Comparison of ENCODE assay signal across 25 cellular contexts in the genomic region with DNA sequence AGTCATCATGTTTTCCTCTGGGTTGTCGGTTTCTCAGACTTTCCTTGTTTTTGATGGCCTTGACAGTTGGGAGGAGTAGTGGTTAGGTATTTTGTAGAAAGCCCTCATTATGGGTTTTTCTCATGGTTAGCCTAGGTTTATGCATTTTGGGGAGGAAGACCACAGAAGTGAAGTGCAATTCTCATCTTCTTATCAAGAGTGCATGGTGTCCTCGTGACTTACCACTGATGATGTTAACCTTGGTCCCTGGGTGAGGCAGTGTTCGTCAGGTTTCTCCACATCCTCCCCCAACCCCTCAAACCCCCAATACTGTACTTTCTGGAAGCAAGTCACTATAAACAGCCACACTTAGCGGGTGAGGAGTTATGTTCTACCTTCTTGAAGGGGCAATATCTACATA. TPM values are rescaled to one million over a fixed set of nuclear protein-coding genes. Genes with fewer than 3 reads are reported as not detected.
DNase-seq lines count a peak whose midpoint lies in the region; ATAC-seq, FAIRE-seq and TF ChIP-seq lines count a peak whose summit lies in the region.
"Had no signal": no experiment of that assay in that cellular context is flagged by ENCODE, and none has a peak within 500 bp of the region (broad histone marks: within the 10 kb centered on the region; RNA-seq: fewer than 3 reads in every experiment).

No MANE protein-coding gene starts in this region.

- H3K4me2 ChIP-seq in PC-3 (ENCODE audit: low read length) = no peak overlapping the region

- peaks cover 4% of the 10 kb centered on the region for H3K4me1 ChIP-seq in CD8-positive, alpha-beta memory T cell (ENCODE audit: insufficient read depth, low read length)
- H3K4me1 ChIP-seq in PC-3 (ENCODE audit: insufficient read depth, low read length) (peaks cover 7% of the 10 kb centered on the region; the same call in 1 of the 2 replicates), small intestine (ENCODE audit: control insufficient read depth in 2 of 2, insufficient read depth in 1 of 2, low read depth in 1 of 2, low read length in 1 of 2) (no peaks in the 10 kb centered on the region)
- H3K4me1 ChIP-seq: psoas muscle, testis had no signal

- H3F3A ChIP-seq in PC-3 (ENCODE audit: low read length, unreplicated experiment) = no peaks in the 10 kb centered on the region

- no peaks in the 10 kb centered on the region for H3K9me3 Mint-ChIP-seq in CD8-positive, alpha-beta memory T cell
- H3K9me3 Mint-ChIP-seq in activated naive CD8-positive, alpha-beta T cell treated with anti-CD3 and anti-CD28 coated beads, Interleukin-2, amount 50 U/mL, for 24 hours = no peaks in the 10 kb centered on the region
- H3K9me3 Mint-ChIP-seq: activated T-cell treated with anti-CD3 and anti-CD28 coated beads, Interleukin-2, amount 50 U/mL, for 4 hours; H9 had no signal

- H3K9ac ChIP-seq in PC-3 (ENCODE audit: low read length) = no peak overlapping the region

- ATAC-seq in PC-3 (no peak), HG02884 (IDR thresholded peaks at IDR 0.05; ENCODE audit: unreplicated experiment) (no peak)
- peak; percentile 84 for ATAC-seq in activated naive CD8-positive, alpha-beta T cell treated with anti-CD3 and anti-CD28 coated beads, Interleukin-2, amount 50 U/mL, for 24 hours
- ATAC-seq: heart left ventricle, left cardiac atrium, psoas muscle had no signal

- H4K20me1 ChIP-seq in PC-3 (ENCODE audit: low read length) = peaks cover 11% of the 10 kb centered on the region; the same call in 1 of the 2 replicates

- H3K4me3 ChIP-seq in CD8-positive, alpha-beta memory T cell (ENCODE audit: low read length) = no peak overlapping the region
- no peak overlapping the region for H3K4me3 ChIP-seq in PC-3 (ENCODE audit: low read length)
- H3K4me3 ChIP-seq in small intestine (ENCODE audit: low read depth in 1 of 2, low read length in 2 of 2) = no peak overlapping the region
- no peak overlapping the region for H3K4me3 ChIP-seq in H7 (ENCODE audit: insufficient read depth, low read depth, low read length)
- H3K4me3 ChIP-seq: heart left ventricle, psoas muscle, testis had no signal

- H3K9me2 ChIP-seq in PC-3 (replicated peaks; ENCODE audit: low read length) = no peaks in the 10 kb centered on the region

- H3K27ac Mint-ChIP-seq in CD8-positive, alpha-beta memory T cell = peak overlapping the region in 7 of 8 donors; percentile 13 to 88 (median 56)
- H3K27ac Mint-ChIP-seq in activated naive CD8-positive, alpha-beta T cell treated with anti-CD3 and anti-CD28 coated beads, Interleukin-2, amount 50 U/mL, for 24 hours = peak overlapping the region; percentile 65

- H3K4me3 Mint-ChIP-seq in CD8-positive, alpha-beta memory T cell = peak overlapping the region in 2 of 7 donors; percentile 22 to 47
- peak overlapping the region; percentile 4 for H3K4me3 Mint-ChIP-seq in activated naive CD8-positive, alpha-beta T cell treated with anti-CD3 and anti-CD28 coated beads, Interleukin-2, amount 50 U/mL, for 24 hours
- H3K4me3 Mint-ChIP-seq: activated T-cell treated with anti-CD3 and anti-CD28 coated beads, Interleukin-2, amount 50 U/mL, for 4 hours; H9 had no signal

- intact Hi-C loops in PC-3 (cut with micrococcal nuclease) = no loop called here

- WGBS in small intestine, 3 donors = 74 to 76% (median 75%) methylated on average over 4 of the region's 4 CpGs

- CTCF ChIA-PET in CD8-positive, alpha-beta memory T cell (lab: Charles Lee) = no interaction called here
- CTCF ChIA-PET in PC-3 (lab: Charles Lee) = no interaction called here

- H3K27ac ChIP-seq in CD8-positive, alpha-beta memory T cell (ENCODE audit: low read depth, low read length) = no peak overlapping the region
- no peak overlapping the region for H3K27ac ChIP-seq in PC-3 (ENCODE audit: low read length)
- H3K27ac ChIP-seq in small intestine (ENCODE audit: low read depth in 1 of 2, low read length in 1 of 2) = no peak overlapping the region
- H3K27ac ChIP-seq: C4-2B, epithelial cell of prostate, heart left ventricle, psoas muscle, RWPE1, testis, WERI-Rb-1 had no signal

- peaks cover 4 to 39% (median 7%) of the 10 kb centered on the region in 3 donors for H3K36me3 Mint-ChIP-seq in CD8-positive, alpha-beta memory T cell
- peaks cover 20% of the 10 kb centered on the region for H3K36me3 Mint-ChIP-seq in activated naive CD8-positive, alpha-beta T cell treated with anti-CD3 and anti-CD28 coated beads, Interleukin-2, amount 50 U/mL, for 24 hours (ENCODE audit: low read depth)

- no peak for FAIRE-seq in small intestine (lab: Jason Lieb, UNC)
- FAIRE-seq: D721Med, GM12891, urothelium cell line had no signal

- POLR2A ChIA-PET in CD8-positive, alpha-beta memory T cell (lab: Charles Lee) = no interaction called here
- POLR2A ChIA-PET in PC-3 (lab: Charles Lee; ENCODE audit: unreplicated experiment) = no interaction called here

- H3K36me3 ChIP-seq in CD8-positive, alpha-beta memory T cell (ENCODE audit: insufficient read depth, low read length) = peaks cover 10% of the 10 kb centered on the region
- peaks cover 4% of the 10 kb centered on the region for H3K36me3 ChIP-seq in PC-3 (ENCODE audit: low read depth, low read length)
- H3K36me3 ChIP-seq in small intestine (ENCODE audit: control insufficient read depth in 2 of 2, insufficient read depth in 2 of 2, low read length in 2 of 2) = peaks cover 0 to 2% of the 10 kb centered on the region in 2 donors
- H3K36me3 ChIP-seq in H7 (replicated peaks; ENCODE audit: control insufficient read depth, insufficient read depth, low read length) = peaks cover 2% of the 10 kb centered on the region

- DNase-seq in CD8-positive, alpha-beta memory T cell = peak in 2 of 5 donors; percentile 8 to 22
- DNase-seq in PC-3 (no peak), small intestine (peak; percentile 35), H7 (no peak), AML-193 (lab: John Stamatoyannopoulos, UW) (no peak)
- no peak for DNase-seq in activated naive CD8-positive, alpha-beta T cell treated with anti-CD3 and anti-CD28 coated beads, Interleukin-2, amount 50 U/mL, for 24 hours
- DNase-seq: activated CD4-positive, alpha-beta T cell treated with anti-CD3 and anti-CD28 coated beads, Interleukin-2, amount 50 U/mL, for 4 hours; activated T-cell treated with anti-CD3 and anti-CD28 coated beads, Interleukin-2, amount 50 U/mL, for 4 hours; H9; heart left ventricle; left cardiac atrium; mammary epithelial cell; NCI-H1092 treated with DMSO at 0.1 percent for 48 hours; NCI-H2029; psoas muscle; T-helper 9 cell; testis; WERI-Rb-1 had no signal

- H3K27me3 ChIP-seq in CD8-positive, alpha-beta memory T cell (ENCODE audit: insufficient read depth, low read length, poor library complexity, severe bottlenecking) = no peaks in the 10 kb centered on the region
- H3K27me3 ChIP-seq in PC-3 (ENCODE audit: low read length) (no peaks in the 10 kb centered on the region), small intestine (ENCODE audit: control insufficient read depth in 2 of 2, insufficient read depth in 2 of 2, low read length in 2 of 2) (no peaks in the 10 kb centered on the region), H7 (ENCODE audit: control insufficient read depth, insufficient read depth, low read length) (no peaks in the 10 kb centered on the region)
- H3K27me3 ChIP-seq: heart left ventricle, testis had no signal

- H3K9me3 ChIP-seq in CD8-positive, alpha-beta memory T cell (ENCODE audit: low read length) = no peaks in the 10 kb centered on the region
- H3K9me3 ChIP-seq in PC-3 (ENCODE audit: low read length) (no peaks in the 10 kb centered on the region), small intestine (ENCODE audit: control insufficient read depth, low read depth) (no peaks in the 10 kb centered on the region)
- H3K9me3 ChIP-seq: heart left ventricle, psoas muscle, testis had no signal

- TF ChIP-seq CTCF in PC-3 (conservative IDR thresholded peaks at IDR 0.05; ENCODE audit: low read depth, low read length) = no peak

- H3K4me1 Mint-ChIP-seq in CD8-positive, alpha-beta memory T cell = peaks cover 35 to 69% (median 53%) of the 10 kb centered on the region in 3 donors
- peaks cover 41% of the 10 kb centered on the region for H3K4me1 Mint-ChIP-seq in activated naive CD8-positive, alpha-beta T cell treated with anti-CD3 and anti-CD28 coated beads, Interleukin-2, amount 50 U/mL, for 24 hours

- H2AFZ ChIP-seq in PC-3 (ENCODE audit: low read length) = no peak overlapping the region

- H3K27me3 Mint-ChIP-seq in CD8-positive, alpha-beta memory T cell = no peaks in the 10 kb centered on the region
- H3K27me3 Mint-ChIP-seq in activated naive CD8-positive, alpha-beta T cell treated with anti-CD3 and anti-CD28 coated beads, Interleukin-2, amount 50 U/mL, for 24 hours = no peaks in the 10 kb centered on the region

- TSS peak; percentile 25 for BruUV-seq in PC-3 (replicated peaks; lab: Mats Ljungman, UMichigan)

- H3K79me2 ChIP-seq in PC-3 (ENCODE audit: low read length) = peaks cover 67% of the 10 kb centered on the region

RNA-seq across cellular contexts. Expression of gene BPTF, which starts 42.3 kb away (rescaled TPM):
- total RNA-seq in CD8-positive, alpha-beta memory T cell = 10 to 100 TPM; 78.8 to 82.4 TPM
- polyA plus RNA-seq in CD8-positive, alpha-beta memory T cell = 25.1 TPM
- total RNA-seq in PC-3 (2014; rRNA removed) = 53.8 and 61.8 TPM in 2 replicates
- polyA plus RNA-seq in small intestine = 10 to 100 TPM; 11.6 to 19.5 (median 15.4) TPM
- 52.2 and 65.2 TPM in 2 replicates for total RNA-seq in H7 (2014; rRNA removed; shearing (Covaris generic))
